In the genomic region with DNA sequence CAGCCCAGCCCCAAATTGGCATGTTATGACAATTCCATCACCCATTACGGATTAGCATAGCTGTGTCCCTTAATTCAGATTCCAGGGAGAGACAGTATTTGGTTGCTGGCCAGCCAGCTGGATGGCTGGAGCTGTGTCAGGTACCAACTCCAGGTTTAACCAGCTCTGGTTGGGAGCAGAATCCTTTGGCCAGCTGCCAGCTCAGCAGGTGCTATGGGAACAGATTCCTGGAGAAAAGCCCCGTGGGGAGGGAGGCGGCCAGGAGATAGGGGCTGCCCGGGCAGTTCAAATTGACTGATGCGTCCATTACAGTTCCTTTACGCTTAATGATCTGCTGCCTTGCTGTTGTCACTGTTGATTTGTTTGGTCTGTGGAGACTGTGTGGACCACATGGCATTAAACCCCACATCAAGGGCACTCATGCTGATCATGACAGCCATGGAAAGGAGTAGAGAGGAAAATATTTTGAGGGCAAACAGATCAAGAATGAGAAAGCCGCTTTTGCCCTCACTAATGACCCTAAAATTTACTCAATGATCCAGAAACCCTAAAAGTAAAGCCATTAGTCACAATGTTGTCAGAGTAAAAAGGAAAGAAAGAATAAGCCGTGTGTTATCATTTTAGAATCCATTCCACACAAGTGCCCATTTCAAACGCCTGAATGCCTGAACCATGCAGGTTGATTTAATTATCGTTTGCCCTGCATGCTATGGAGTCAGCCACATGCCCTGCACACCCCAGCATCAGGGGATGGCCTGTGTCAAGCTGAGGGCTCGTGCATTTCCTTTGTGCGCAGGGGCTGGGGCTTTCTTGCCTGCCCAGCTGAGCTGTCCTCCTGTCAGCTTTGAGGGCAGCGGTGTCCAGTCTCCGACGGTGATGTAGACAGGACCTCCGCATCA, we compare ENCODE assay signal across 21 cellular contexts.
DNase-seq lines count a peak whose midpoint lies in the region; ATAC-seq lines count a peak whose summit lies in the region.
"Had no signal": no experiment of that assay in that cellular context is flagged by ENCODE, and none has a peak within 500 bp of the region (broad histone marks: within the 10 kb centered on the region; RNA-seq: fewer than 3 reads in every experiment).

No MANE protein-coding gene starts in this region.

- H3K27me3 Mint-ChIP-seq in activated naive CD8-positive, alpha-beta T cell treated with anti-CD3 and anti-CD28 coated beads, Interleukin-2, amount 50 U/mL, for 24 hours: peaks cover 2% of the 10 kb centered on the region

- H3K27ac Mint-ChIP-seq in activated naive CD8-positive, alpha-beta T cell treated with anti-CD3 and anti-CD28 coated beads, Interleukin-2, amount 50 U/mL, for 24 hours: no peak overlapping the region
- H3K27ac Mint-ChIP-seq: activated naive CD8-positive, alpha-beta T cell treated with anti-CD3 and anti-CD28 coated beads, Interleukin-2, amount 10 ng/mL, durations not matched to agents 7 days and 5 days; activated T-helper 1 cell treated with anti-CD3 and anti-CD28 coated beads, Interleukin-12 subunit alpha, Interleukin-12 subunit beta, Interleukin-2, Interleukin-4 antibody, amounts not matched to agents 30 ng/mL and 10 ng/mL and 1 ng/mL, durations not matched to agents 14 hours and 24 hours and 36 hours; neural progenitor cell had no signal

- DNase-seq in DMS53 (lab: John Stamatoyannopoulos, UW) (peak; percentile 50), DMS53 treated with DMSO at 0.1 percent for 48 hours (lab: John Stamatoyannopoulos, UW; ENCODE audit: unreplicated experiment) (no peak), NCI-H1092 treated with DMSO at 0.1 percent for 48 hours (lab: John Stamatoyannopoulos, UW) (peak; percentile 69), NCI-H69 (lab: John Stamatoyannopoulos, UW) (peak; percentile 84), kidney tubule cell (ENCODE audit: low spot score) (peak; percentile 44), NCI-H226 (no peak), caudate nucleus (lab: John Stamatoyannopoulos, UW) (no peak)
- DNase-seq in activated naive CD8-positive, alpha-beta T cell treated with anti-CD3 and anti-CD28 coated beads, Interleukin-2, amount 50 U/mL, for 24 hours: no peak
- DNase-seq: activated CD4-positive, alpha-beta T cell treated with anti-CD3 and anti-CD28 coated beads for 1 hour; activated naive CD8-positive, alpha-beta T cell treated with anti-CD3 and anti-CD28 coated beads, Interleukin-2, amount 10 ng/mL, durations not matched to agents 7 days and 5 days; foreskin melanocyte; left cardiac atrium; midbrain; PC-9; stimulated activated CD4-positive, alpha-beta T cell treated with anti-CD3 and anti-CD28 coated beads, Interleukin-12 subunit alpha, Interleukin-12 subunit beta, amount 100 ng/mL, for 4 hours had no signal

- H3K4me3 Mint-ChIP-seq in activated naive CD8-positive, alpha-beta T cell treated with anti-CD3 and anti-CD28 coated beads, Interleukin-2, amount 50 U/mL, for 24 hours: no peak overlapping the region
- H3K4me3 Mint-ChIP-seq: activated naive CD8-positive, alpha-beta T cell treated with anti-CD3 and anti-CD28 coated beads, Interleukin-2, amount 10 ng/mL, durations not matched to agents 7 days and 5 days; activated T-helper 1 cell treated with anti-CD3 and anti-CD28 coated beads, Interleukin-12 subunit alpha, Interleukin-12 subunit beta, Interleukin-2, Interleukin-4 antibody, amounts not matched to agents 30 ng/mL and 10 ng/mL and 1 ng/mL, durations not matched to agents 14 hours and 24 hours and 36 hours; neural progenitor cell had no signal

- no peak for ATAC-seq in activated naive CD8-positive, alpha-beta T cell treated with anti-CD3 and anti-CD28 coated beads, Interleukin-2, amount 50 U/mL, for 24 hours
- ATAC-seq: left cardiac atrium had no signal

- H3K4me1 Mint-ChIP-seq in activated naive CD8-positive, alpha-beta T cell treated with anti-CD3 and anti-CD28 coated beads, Interleukin-2, amount 50 U/mL, for 24 hours: no peaks in the 10 kb centered on the region
- H3K4me1 Mint-ChIP-seq: activated naive CD8-positive, alpha-beta T cell treated with anti-CD3 and anti-CD28 coated beads, Interleukin-2, amount 10 ng/mL, durations not matched to agents 7 days and 5 days had no signal

- H3K36me3 Mint-ChIP-seq in activated naive CD8-positive, alpha-beta T cell treated with anti-CD3 and anti-CD28 coated beads, Interleukin-2, amount 50 U/mL, for 24 hours (ENCODE audit: low read depth): no peaks in the 10 kb centered on the region
- H3K36me3 Mint-ChIP-seq: activated naive CD8-positive, alpha-beta T cell treated with anti-CD3 and anti-CD28 coated beads, Interleukin-2, amount 10 ng/mL, durations not matched to agents 7 days and 5 days had no signal

- no peaks in the 10 kb centered on the region for H3K9me3 Mint-ChIP-seq in activated naive CD8-positive, alpha-beta T cell treated with anti-CD3 and anti-CD28 coated beads, Interleukin-2, amount 50 U/mL, for 24 hours
- H3K9me3 Mint-ChIP-seq: activated naive CD8-positive, alpha-beta T cell treated with anti-CD3 and anti-CD28 coated beads, Interleukin-2, amount 10 ng/mL, durations not matched to agents 7 days and 5 days; activated T-helper 1 cell treated with anti-CD3 and anti-CD28 coated beads, Interleukin-12 subunit alpha, Interleukin-12 subunit beta, Interleukin-2, Interleukin-4 antibody, amounts not matched to agents 30 ng/mL and 10 ng/mL and 1 ng/mL, durations not matched to agents 14 hours and 24 hours and 36 hours had no signal

- no peak overlapping the region for H3K27ac ChIP-seq in caudate nucleus (ENCODE audit: low read depth, low read length)
- H3K27ac ChIP-seq: BLaER1 treated with 17β-estradiol and CSF1 and Interleukin-3, amounts not matched to agents 10 nM and 100 nM; dorsolateral prefrontal cortex; neural progenitor cell; PC-9; SJSA1; thoracic aorta had no signal

Comparison
In these comparisons a context has a peak if more than half of its experiments do, and no peak if none do; other contexts are left out.
1. DNase-seq: peak in DMS53 (single experiment), NCI-H1092 treated with DMSO at 0.1 percent for 48 hours (single experiment), NCI-H69 (single experiment) and kidney tubule cell (single experiment); none in DMS53 treated with DMSO at 0.1 percent for 48 hours (single experiment), NCI-H226 (single experiment), caudate nucleus (0 of 61) and activated naive CD8-positive, alpha-beta T cell treated with anti-CD3 and anti-CD28 coated beads, Interleukin-2, amount 50 U/mL, for 24 hours (single experiment).